ENCODE assay signal across 16 cellular contexts in the genomic region with DNA sequence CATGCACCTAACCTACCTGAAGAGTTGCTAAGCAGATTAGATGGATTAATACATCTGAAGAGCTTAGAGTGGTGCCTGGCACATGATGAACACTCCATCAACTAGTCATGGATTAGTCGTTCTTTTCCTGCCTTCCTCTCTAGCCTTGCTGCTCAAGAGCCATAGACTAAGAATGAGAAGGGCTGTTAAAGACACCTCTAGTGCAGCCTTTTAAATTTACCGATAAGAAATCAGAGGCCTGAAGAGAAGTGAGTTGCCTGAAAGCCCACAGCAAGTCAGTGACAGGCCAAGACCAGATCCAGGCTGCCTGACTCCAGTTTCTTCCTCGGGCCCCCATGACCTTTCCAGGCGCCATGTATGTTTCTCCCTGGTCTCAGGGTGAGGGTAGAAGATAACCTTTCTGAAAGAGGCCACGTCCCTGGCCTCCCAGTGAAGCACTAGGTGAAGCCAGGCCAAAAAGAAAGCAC. TPM values are rescaled to one million over a fixed set of nuclear protein-coding genes. Genes with fewer than 3 reads are reported as not detected.
DNase-seq lines count a peak whose midpoint lies in the region; ATAC-seq and TF ChIP-seq lines count a peak whose summit lies in the region.
"Had no signal": no experiment of that assay in that cellular context is flagged by ENCODE, and none has a peak within 500 bp of the region (broad histone marks: within the 10 kb centered on the region; RNA-seq: fewer than 3 reads in every experiment).

No MANE protein-coding gene starts in this region.

- H3K36me3 Mint-ChIP-seq in GM23338 (ENCODE audit: low read depth) = no peaks in the 10 kb centered on the region; the same call in 2 of the 3 replicates
- H3K36me3 Mint-ChIP-seq: IgD-negative memory B cell, naive B cell had no signal

- H4K91ac ChIP-seq in trophoblast cell (ENCODE audit: low read depth, low read length) = no peak overlapping the region

- H3K4me2 ChIP-seq in trophoblast cell (ENCODE audit: low read length) (no peak overlapping the region), GM23338 (no peak overlapping the region)
- H3K4me2 ChIP-seq: SK-N-SH had no signal

- no peak overlapping the region for H2BK12ac ChIP-seq in trophoblast cell (ENCODE audit: low read length)

- TF ChIP-seq CTCF in GM23338 (conservative IDR thresholded peaks at IDR 0.05; ENCODE audit: low read depth in 2 of 2) = no peak
- TF ChIP-seq CTCF in lower leg skin (IDR thresholded peaks at IDR 0.05) = no peak

- H3K9me3 ChIP-seq in right cardiac atrium (ENCODE audit: control insufficient read depth, low read length) (no peaks in the 10 kb centered on the region), duodenal mucosa (ENCODE audit: control insufficient read depth in 1 of 2, low read length in 2 of 2) (no peaks in the 10 kb centered on the region), trophoblast cell (ENCODE audit: insufficient read depth, low read depth, low read length) (peaks cover 2% of the 10 kb centered on the region)
- H3K9me3 ChIP-seq: SK-N-SH had no signal

- H3K79me1 ChIP-seq in trophoblast cell (ENCODE audit: low read length) = peaks cover 16% of the 10 kb centered on the region

- no peak overlapping the region for H3K23ac ChIP-seq in trophoblast cell (ENCODE audit: low read length)

- H3K4me1 Mint-ChIP-seq in GM23338 = peaks cover 8% of the 10 kb centered on the region
- H3K4me1 Mint-ChIP-seq: IgD-negative memory B cell had no signal

- no peak overlapping the region for H2AFZ ChIP-seq in trophoblast cell (ENCODE audit: insufficient read depth, low read length, poor library complexity)
- no peak overlapping the region for H2AFZ ChIP-seq in GM23338

- H2BK120ac ChIP-seq in trophoblast cell (ENCODE audit: insufficient read depth, low read length, poor library complexity) = no peak overlapping the region

- H3K27me3 ChIP-seq in right cardiac atrium (ENCODE audit: control insufficient read depth, insufficient read depth) = no peaks in the 10 kb centered on the region
- H3K27me3 ChIP-seq in duodenal mucosa (ENCODE audit: control insufficient read depth in 1 of 2, insufficient read depth in 2 of 2, low read length in 2 of 2) = no peaks in the 10 kb centered on the region
- no peaks in the 10 kb centered on the region for H3K27me3 ChIP-seq in trophoblast cell (ENCODE audit: insufficient read depth, low read length)
- peaks cover 11% of the 10 kb centered on the region for H3K27me3 ChIP-seq in GM23338 (ENCODE audit: insufficient read depth)

- H3F3A ChIP-seq in GM23338 (replicated peaks; ENCODE audit: low read depth) = no peaks in the 10 kb centered on the region

- ATAC-seq in right cardiac atrium (no peak), left cardiac atrium (no peak), GM23338 (no peak)

- no peak overlapping the region for H4K8ac ChIP-seq in trophoblast cell (ENCODE audit: low read depth, low read length)

- 0 out of 2 replicates have a peak, but pooled peaks cover 3% of the 10 kb centered on the region for H4K20me1 ChIP-seq in GM23338 (replicated peaks; ENCODE audit: insufficient read depth)

- no peak overlapping the region for H3K4me3 ChIP-seq in right cardiac atrium (ENCODE audit: low read length)
- H3K4me3 ChIP-seq in duodenal mucosa (ENCODE audit: low read depth in 1 of 2, low read length in 2 of 2) = peak overlapping the region in 1 of 2 donors; percentile 18
- H3K4me3 ChIP-seq in trophoblast cell (ENCODE audit: low read depth, low read length) = no peak overlapping the region
- H3K4me3 ChIP-seq in GM23338 = no peak overlapping the region
- no peak overlapping the region for H3K4me3 ChIP-seq in lower leg skin (ENCODE audit: low read depth, poor library complexity, severe bottlenecking)
- H3K4me3 ChIP-seq: skin epidermis had no signal

- no peak overlapping the region for H2AK5ac ChIP-seq in trophoblast cell (ENCODE audit: low read length)

- H3K4ac ChIP-seq in trophoblast cell (ENCODE audit: low read depth, low read length) = no peak overlapping the region

- peak overlapping the region; percentile 56 for H3K27ac ChIP-seq in right cardiac atrium (ENCODE audit: low read length)
- peak overlapping the region; percentile 67 for H3K27ac ChIP-seq in duodenal mucosa (ENCODE audit: low read depth, low read length)
- H3K27ac ChIP-seq in trophoblast cell (ENCODE audit: low read depth, low read length) = peak overlapping the region; percentile 16
- H3K27ac ChIP-seq in GM23338 (ENCODE audit: low read depth) = no peak overlapping the region

- H3K27me3 Mint-ChIP-seq in GM23338 (ENCODE audit: insufficient read depth, low read depth, poor library complexity) = peaks cover 8% of the 10 kb centered on the region

- H3K36me3 ChIP-seq in duodenal mucosa (ENCODE audit: control insufficient read depth in 1 of 2, insufficient read depth in 2 of 2, low read length in 2 of 2) (peaks cover 9 to 10% of the 10 kb centered on the region in 2 donors), trophoblast cell (ENCODE audit: control insufficient read depth in 1 of 2, insufficient read depth in 2 of 2, low read length in 2 of 2) (no peaks in the 10 kb centered on the region), GM23338 (ENCODE audit: insufficient read depth) (no peaks in the 10 kb centered on the region)

- no peaks in the 10 kb centered on the region for H3K9me2 ChIP-seq in GM23338 (ENCODE audit: insufficient read depth)
- H3K9me2 ChIP-seq: SK-N-SH had no signal

- intact Hi-C loops in right cardiac atrium (cut with DNase I) = no loop called here
- intact Hi-C loops in left cardiac atrium (cut with DNase I) = no loop called here
- intact Hi-C loops in lower leg skin (cut with DNase I; ENCODE audit: low total_unique reads) = no loop called here

- H3K9ac ChIP-seq in duodenal mucosa (ENCODE audit: low read depth in 1 of 2, low read length in 2 of 2) = peak overlapping the region in 1 of 2 donors; percentile 8
- H3K9ac ChIP-seq in trophoblast cell (ENCODE audit: low read length) = no peak overlapping the region
- H3K9ac ChIP-seq: SK-N-SH had no signal

- H3K18ac ChIP-seq in trophoblast cell (ENCODE audit: low read length) = no peak overlapping the region

- no peak overlapping the region for H3K14ac ChIP-seq in trophoblast cell (ENCODE audit: low read length)

- peaks cover 13% of the 10 kb centered on the region for H3K4me1 ChIP-seq in right cardiac atrium (ENCODE audit: control insufficient read depth, insufficient read depth, low read length)
- peaks cover 68 to 71% of the 10 kb centered on the region in 2 donors for H3K4me1 ChIP-seq in duodenal mucosa (ENCODE audit: control insufficient read depth in 1 of 2, insufficient read depth in 2 of 2, low read length in 2 of 2)
- peaks cover 30 to 35% of the 10 kb centered on the region in 2 experiments for H3K4me1 ChIP-seq in trophoblast cell (ENCODE audit: control insufficient read depth in 1 of 2, insufficient read depth in 2 of 2, low read length in 2 of 2)
- no peaks in the 10 kb centered on the region for H3K4me1 ChIP-seq in GM23338 (ENCODE audit: insufficient read depth)

- no peak overlapping the region for H3K4me3 Mint-ChIP-seq in GM23338
- H3K4me3 Mint-ChIP-seq: IgD-negative memory B cell, naive B cell had no signal

- 55% methylated on average over 5 of the region's 5 CpGs for WGBS in right cardiac atrium
- WGBS in trophoblast cell (ENCODE audit: extremely low coverage, insufficient coverage, insufficient read length) = no CpG with 5 or more reads among the region's 5 CpGs
- 86 to 89% methylated on average over 5 of the region's 5 CpGs for WGBS in lower leg skin, 2 donors

- no peak overlapping the region for H3K27ac Mint-ChIP-seq in GM23338
- H3K27ac Mint-ChIP-seq: IgD-negative memory B cell had no signal

- TF ChIP-seq POLR2A in lower leg skin (IDR thresholded peaks at IDR 0.05) = no peak

- no peaks in the 10 kb centered on the region for H3K9me3 Mint-ChIP-seq in GM23338
- H3K9me3 Mint-ChIP-seq: IgD-negative memory B cell, naive B cell had no signal

- peaks cover 2% of the 10 kb centered on the region for H3K79me2 ChIP-seq in trophoblast cell (ENCODE audit: control insufficient read depth, insufficient read depth, low read length, poor library complexity)
- no peaks in the 10 kb centered on the region for H3K79me2 ChIP-seq in GM23338 (replicated peaks; ENCODE audit: insufficient read depth)

- no peak overlapping the region for H2BK5ac ChIP-seq in trophoblast cell (ENCODE audit: low read depth, low read length, poor library complexity)

- H4K12ac ChIP-seq in trophoblast cell (ENCODE audit: low read depth, low read length) = no peak overlapping the region

- DNase-seq in right cardiac atrium = no peak
- no peak for DNase-seq in left cardiac atrium
- DNase-seq in trophoblast cell = no peak
- no peak for DNase-seq in GM23338 (ENCODE audit: low spot score)
- no peak for DNase-seq in lower leg skin (ENCODE audit: low spot score in 2 of 2)
- DNase-seq in cerebellar nuclear complex (lab: John Stamatoyannopoulos, UW) = no peak
- no peak for DNase-seq in D341Med (ENCODE audit: low spot score)
- DNase-seq: activated CD4-positive, CD25-positive, alpha-beta regulatory T cell; activated T-cell treated with anti-CD3 and anti-CD28 coated beads, Interleukin-2, amount 50 U/mL, for 1 hour; DND-41; naive B cell; NCI-H1436 treated with DMSO at 0.1 percent for 48 hours; SK-N-SH had no signal

TF ChIP-seq in GM23338, 12 proteins besides CTCF, POLR2A, EP300 and RAD21 (continues in another document):
- no peak for TF ChIP-seq NANOG (IDR thresholded peaks at IDR 0.05; ENCODE audit: borderline replicate concordance)
- no peak for TF ChIP-seq ZNF114 (CRISPR knock-in tag; IDR thresholded peaks at IDR 0.05)

RNA-seq across cellular contexts. Expression of a gene that starts 6.5 kb away (rescaled TPM):
- 1 to 10 TPM; 5.3 to 8.7 (median 7.4) TPM for total RNA-seq in right cardiac atrium
- polyA plus RNA-seq in right cardiac atrium = 11.5 TPM
- total RNA-seq in left cardiac atrium = 10 to 100 TPM; 11.0 to 17.3 TPM
- polyA plus RNA-seq in trophoblast cell (2013) = 19.1 and 19.5 TPM in 2 replicates
- total RNA-seq in GM23338 (2014; rRNA removed; shearing (Covaris generic)) = 10.1 and 12.5 TPM in 2 replicates
- polyA plus RNA-seq in GM23338 (2016; fragmentation: Nextera tagmentation; extraction: Ambion mirVana) = 6.6 TPM in 2 replicates
- 10 to 100 TPM in 3 of 4 donors, 1 to 10 TPM in 1; 5.9 to 47.7 (median 13.0) TPM for total RNA-seq in lower leg skin
- polyA plus RNA-seq: IgD-negative memory B cell had no signal

RNA-seq across cellular contexts. Expression of a gene that starts 41.1 kb away (rescaled TPM):
- total RNA-seq in right cardiac atrium (under 1 TPM; 0.26 to 0.53 (median 0.37) TPM), left cardiac atrium (under 1 TPM; 0.24 to 0.31 TPM), lower leg skin (1 to 10 TPM in 2 of 4 donors, under 1 TPM in 1, not detected in 1; 0.29 to 1.8 (median 1.7) TPM)
- polyA plus RNA-seq in right cardiac atrium (0.27 TPM), GM23338 (2016; fragmentation: Nextera tagmentation; extraction: Ambion mirVana) (not detected in 2 replicates)
- 0.07 and 0.10 TPM in 2 replicates for polyA plus RNA-seq in trophoblast cell (2013)
- total RNA-seq in GM23338 (2014; rRNA removed; shearing (Covaris generic)) = 0.54 TPM in 1 of 2 replicates, not detected in the other
